Comparison of ENCODE assay signal across 1 cellular context in the genomic region with DNA sequence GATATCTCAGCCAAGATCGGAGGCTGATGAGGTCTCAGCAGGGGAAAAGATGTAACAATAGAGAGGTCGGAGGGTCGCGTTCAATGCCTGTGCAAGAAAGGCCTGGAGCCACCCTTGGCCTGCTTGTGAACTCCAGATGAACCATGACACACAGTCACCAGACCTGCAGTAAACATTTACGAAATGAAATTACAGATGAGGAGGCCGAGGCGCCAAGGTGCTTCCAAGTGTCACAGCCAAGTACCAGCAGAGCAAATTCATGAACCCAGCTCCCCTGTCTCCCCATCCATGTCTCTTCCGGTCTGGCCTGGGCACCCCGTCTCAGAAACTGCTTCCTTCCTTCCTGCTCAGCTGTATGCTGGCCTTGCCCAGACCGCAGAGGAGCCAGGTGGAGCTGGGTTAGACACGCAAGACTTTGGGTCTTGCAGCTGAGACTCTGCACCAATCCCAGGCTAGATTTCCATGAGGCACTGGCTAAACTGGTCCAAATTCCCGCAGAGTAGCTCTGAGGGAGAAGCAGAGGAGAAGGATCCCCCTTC.
A peak's percentile ranks its signal among the peaks of the same experiment; 100 is the strongest.
TF ChIP-seq lines count a peak whose summit lies in the region.

No MANE protein-coding gene starts in this region.

TF ChIP-seq in endothelial cell of umbilical vein, 7 proteins besides CTCF, POLR2A, EP300 and RAD21:
- TF ChIP-seq GATA2 (IDR thresholded peaks at IDR 0.05; ENCODE audit: insufficient read depth, insufficient read length, low read depth, low read length), result peak; percentile 83
- no peak for TF ChIP-seq MAX (IDR thresholded peaks at IDR 0.05; ENCODE audit: insufficient read depth, insufficient read length)
- peak; percentile 6 for TF ChIP-seq JUN (IDR thresholded peaks at IDR 0.05; ENCODE audit: borderline replicate concordance, insufficient read depth, insufficient read length, low read depth)
- TF ChIP-seq EZH2 (IDR thresholded peaks at IDR 0.05; ENCODE audit: borderline replicate concordance, low read depth, low read length, severe bottlenecking), result no peak
- TF ChIP-seq POLR2AphosphoS5 (IDR thresholded peaks at IDR 0.05; ENCODE audit: insufficient read depth, low read depth, low read length), result peak; percentile 82
- TF ChIP-seq MYC (IDR thresholded peaks at IDR 0.05; ENCODE audit: low read depth, low read length), result no peak
